17 cellular contexts compared by ENCODE assay signal in the genomic region with DNA sequence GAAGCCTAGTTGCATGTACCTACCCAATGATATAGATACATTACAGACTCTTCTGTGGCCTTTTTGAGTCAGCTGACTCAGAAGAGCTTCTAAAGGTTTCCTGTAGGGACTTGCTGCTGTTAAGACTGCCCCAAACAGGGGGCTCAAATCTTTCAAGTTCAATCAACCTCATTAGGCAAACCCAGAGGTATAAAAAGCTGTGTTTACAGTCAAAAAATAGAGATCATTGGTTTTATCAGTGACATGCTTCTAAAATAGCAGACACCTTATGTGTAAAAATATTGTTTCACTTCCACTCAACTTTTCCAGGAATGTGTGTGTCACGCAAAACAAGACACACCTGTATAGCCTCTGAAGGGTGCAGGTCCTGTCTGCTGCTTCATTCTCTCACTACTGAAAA.
DNase-seq lines count a peak whose midpoint lies in the region; ATAC-seq and TF ChIP-seq lines count a peak whose summit lies in the region.
"Had no signal": no experiment of that assay in that cellular context is flagged by ENCODE, and none has a peak within 500 bp of the region (broad histone marks: within the 10 kb centered on the region; RNA-seq: fewer than 3 reads in every experiment).

No MANE protein-coding gene starts in this region.

- H3K9me2 ChIP-seq in GM23338 (ENCODE audit: insufficient read depth), result peaks cover 25% of the 10 kb centered on the region

- H3K27me3 ChIP-seq in GM23338 (ENCODE audit: insufficient read depth), result peaks cover 10% of the 10 kb centered on the region
- H3K27me3 ChIP-seq: hepatocyte, spleen, upper lobe of left lung had no signal

- H3K4me2 ChIP-seq in GM23338, result peak overlapping the region; percentile 60
- H3K4me2 ChIP-seq: hepatocyte had no signal

- peaks cover 23% of the 10 kb centered on the region for H3K4me1 ChIP-seq in GM23338 (ENCODE audit: insufficient read depth)
- H3K4me1 ChIP-seq: spleen, upper lobe of left lung had no signal

- H3F3A ChIP-seq in GM23338 (replicated peaks; ENCODE audit: low read depth), result no peaks in the 10 kb centered on the region

- H3K27ac Mint-ChIP-seq in GM23338, result no peak overlapping the region

- H3K4me3 Mint-ChIP-seq in GM23338, result no peak overlapping the region

- POLR2A ChIA-PET in GM10248 (lab: Yijun Ruan, JAX), result no interaction called here

- peaks cover 4% of the 10 kb centered on the region for H3K27me3 Mint-ChIP-seq in GM23338 (ENCODE audit: insufficient read depth, low read depth, poor library complexity)

- no peak overlapping the region for H3K27ac ChIP-seq in GM23338 (ENCODE audit: low read depth)
- H3K27ac ChIP-seq: hepatocyte, spleen, upper lobe of left lung had no signal

- CTCF ChIA-PET in GM10248 (lab: Yijun Ruan, JAX), result no interaction called here

- H3K4me1 Mint-ChIP-seq in GM23338, result peaks cover 35% of the 10 kb centered on the region

- H3K79me2 ChIP-seq in GM23338 (replicated peaks; ENCODE audit: insufficient read depth), result no peaks in the 10 kb centered on the region
- H3K79me2 ChIP-seq: hepatocyte had no signal

- no peak overlapping the region for H3K4me3 ChIP-seq in GM23338
- H3K4me3 ChIP-seq: hepatocyte, spleen, upper lobe of left lung had no signal

- TF ChIP-seq CTCF in GM10248 (IDR thresholded peaks at IDR 0.05; ENCODE audit: control extremely low read depth, extremely low read depth, low read depth, missing control alignments) (no peak), GM23338 (conservative IDR thresholded peaks at IDR 0.05; ENCODE audit: low read depth in 2 of 2) (no peak)

- no peaks in the 10 kb centered on the region for H3K9me3 Mint-ChIP-seq in GM23338

- DNase-seq in GM10248 (ENCODE audit: extremely low spot score) (peak; percentile 10), GM23338 (ENCODE audit: low spot score) (no peak), UCSD-AML1 (lab: John Stamatoyannopoulos, UW; ENCODE audit: unreplicated experiment) (no peak), NCI-H226 (no peak), NCI-H69 (lab: John Stamatoyannopoulos, UW) (no peak), DMS114 treated with DMSO at 0.1 percent for 48 hours (lab: John Stamatoyannopoulos, UW; ENCODE audit: unreplicated experiment) (no peak)
- DNase-seq: ACHN; activated naive CD4-positive, alpha-beta T cell treated with Interleukin-2 at 50 U/mL for 16 hours; Calu3; cerebellar nuclear complex; NCI-H1092; PC-3; spleen; upper lobe of left lung had no signal

- H4K20me1 ChIP-seq in GM23338 (replicated peaks; ENCODE audit: insufficient read depth), result no peaks in the 10 kb centered on the region

- no peak overlapping the region for H2AFZ ChIP-seq in GM23338
- H2AFZ ChIP-seq: hepatocyte had no signal

- no peaks in the 10 kb centered on the region for H3K36me3 Mint-ChIP-seq in GM23338 (ENCODE audit: low read depth)

- H3K36me3 ChIP-seq in GM23338 (ENCODE audit: insufficient read depth), result no peaks in the 10 kb centered on the region
- H3K36me3 ChIP-seq: spleen, upper lobe of left lung had no signal

- peak; percentile 29 for ATAC-seq in GM19025 (IDR thresholded peaks at IDR 0.05; ENCODE audit: low read depth, unreplicated experiment)
- no peak; the same call in 2 of the 3 replicates for ATAC-seq in GM23338
- peak; percentile 64 for ATAC-seq in HG03354 (IDR thresholded peaks at IDR 0.05; ENCODE audit: poor library complexity, severe bottlenecking, unreplicated experiment)
- ATAC-seq: PC-3 had no signal

TF ChIP-seq in GM23338, 12 proteins besides CTCF, POLR2A, EP300 and RAD21 (continues in another document):
- TF ChIP-seq ZNF331 (CRISPR knock-in tag; IDR thresholded peaks at IDR 0.05; ENCODE audit: low read depth), result no peak
- no peak for TF ChIP-seq ETS1 (IDR thresholded peaks at IDR 0.05)
- no peak for TF ChIP-seq NANOG (IDR thresholded peaks at IDR 0.05; ENCODE audit: borderline replicate concordance)
- no peak for TF ChIP-seq CREB1 (CRISPR knock-in tag; IDR thresholded peaks at IDR 0.05; ENCODE audit: low read depth)
- no peak for TF ChIP-seq REST (IDR thresholded peaks at IDR 0.05; ENCODE audit: unreplicated experiment)
